In genomic region chr4:159071178-159071968, GRCh38 we compare ENCODE assay signal across 10 cellular contexts. TPM values are rescaled to one million over a fixed set of nuclear protein-coding genes. Genes with fewer than 3 reads are reported as not detected.
DNase-seq lines count a peak whose midpoint lies in the region; ATAC-seq, FAIRE-seq and TF ChIP-seq lines count a peak whose summit lies in the region.
"Had no signal": no experiment of that assay in that cellular context is flagged by ENCODE, and none has a peak within 500 bp of the region (broad histone marks: within the 10 kb centered on the region; RNA-seq: fewer than 3 reads in every experiment).

No MANE protein-coding gene starts in this region.

- H3K4me1 Mint-ChIP-seq in activated CD8-positive, alpha-beta memory T cell treated with anti-CD3 and anti-CD28 coated beads, Interleukin-2, amount 10 ng/mL, durations not matched to agents 7 days and 5 days: peaks cover 3% of the 10 kb centered on the region

- H3K36me3 Mint-ChIP-seq in activated CD8-positive, alpha-beta memory T cell treated with anti-CD3 and anti-CD28 coated beads, Interleukin-2, amount 10 ng/mL, durations not matched to agents 7 days and 5 days: no peaks in the 10 kb centered on the region

- H3K9ac ChIP-seq in HUES48 (ENCODE audit: low read depth, low read length): peak overlapping the region; percentile 10; the same call in 1 of the 2 replicates

- DNase-seq in brain microvascular endothelial cell: peak; percentile 53
- peak; percentile 68 for DNase-seq in iPS DF 19.7 (ENCODE audit: low read depth, low spot score)
- peak; percentile 77 for DNase-seq in small intestine
- DNase-seq in suprapubic skin (ENCODE audit: low spot score in 2 of 2): no peak
- DNase-seq in activated CD8-positive, alpha-beta memory T cell treated with anti-CD3 and anti-CD28 coated beads, Interleukin-2, amount 10 ng/mL, durations not matched to agents 7 days and 5 days: no peak
- DNase-seq in T1000 (lab: John Stamatoyannopoulos, UW): no peak
- DNase-seq: activated CD8-positive, alpha-beta memory T cell treated with anti-CD3 and anti-CD28 coated beads, Interleukin-2, amount 50 U/mL, for 48 hours; effector memory CD4-positive, alpha-beta T cell had no signal

- TF ChIP-seq CTCF in brain microvascular endothelial cell (IDR thresholded peaks at IDR 0.05; ENCODE audit: low read depth, low read length, missing control alignments) (no peak), suprapubic skin (IDR thresholded peaks at IDR 0.05) (no peak)

- H3K27ac Mint-ChIP-seq in activated CD8-positive, alpha-beta memory T cell treated with anti-CD3 and anti-CD28 coated beads, Interleukin-2, amount 10 ng/mL, durations not matched to agents 7 days and 5 days: no peak overlapping the region

- no peak for TF ChIP-seq EP300 in suprapubic skin (IDR thresholded peaks at IDR 0.05)

- CTCF ChIA-PET in activated CD8-positive, alpha-beta memory T cell treated with anti-CD3 and anti-CD28 coated beads, Interleukin-2, amount 10 ng/mL, durations not matched to agents 7 days and 5 days (lab: Charles Lee): no interaction called here

- TF ChIP-seq POLR2A in suprapubic skin (IDR thresholded peaks at IDR 0.05): no peak

- H3K27ac ChIP-seq in HUES48 (ENCODE audit: low read depth, low read length) (peak overlapping the region; percentile 92), brain microvascular endothelial cell (peak overlapping the region; percentile 91), small intestine (ENCODE audit: low read depth in 1 of 2, low read length in 1 of 2) (peak overlapping the region in 1 of 2 donors; percentile 54), suprapubic skin (no peak overlapping the region)

- H3K36me3 ChIP-seq in HUES48 (ENCODE audit: control insufficient read depth, insufficient read depth, low read length): no peaks in the 10 kb centered on the region
- H3K36me3 ChIP-seq in brain microvascular endothelial cell (replicated peaks): no peaks in the 10 kb centered on the region
- H3K36me3 ChIP-seq in small intestine (ENCODE audit: control insufficient read depth in 2 of 2, insufficient read depth in 2 of 2, low read length in 2 of 2): no peaks in the 10 kb centered on the region
- H3K36me3 ChIP-seq in suprapubic skin: no peaks in the 10 kb centered on the region

- H3K9me3 ChIP-seq in HUES48 (ENCODE audit: control insufficient read depth, insufficient read depth, low read length): no peaks in the 10 kb centered on the region
- no peaks in the 10 kb centered on the region for H3K9me3 ChIP-seq in small intestine (ENCODE audit: control insufficient read depth, low read depth)
- no peaks in the 10 kb centered on the region for H3K9me3 ChIP-seq in suprapubic skin

- no peaks in the 10 kb centered on the region for H3K9me3 Mint-ChIP-seq in activated CD8-positive, alpha-beta memory T cell treated with anti-CD3 and anti-CD28 coated beads, Interleukin-2, amount 10 ng/mL, durations not matched to agents 7 days and 5 days (ENCODE audit: low read depth)

- 17 to 41% (median 19%) methylated on average over 1 of the region's 1 CpG for WGBS in small intestine, 3 donors
- WGBS in suprapubic skin: 33% methylated on average over 1 of the region's 1 CpG

- no peak for ATAC-seq in GM19463 (IDR thresholded peaks at IDR 0.05; ENCODE audit: unreplicated experiment)
- no peak for ATAC-seq in activated CD8-positive, alpha-beta memory T cell treated with anti-CD3 and anti-CD28 coated beads, Interleukin-2, amount 10 ng/mL, durations not matched to agents 7 days and 5 days

- H3K27me3 Mint-ChIP-seq in activated CD8-positive, alpha-beta memory T cell treated with anti-CD3 and anti-CD28 coated beads, Interleukin-2, amount 10 ng/mL, durations not matched to agents 7 days and 5 days: peaks cover 2% of the 10 kb centered on the region

- no peak overlapping the region for H3K4me3 Mint-ChIP-seq in activated CD8-positive, alpha-beta memory T cell treated with anti-CD3 and anti-CD28 coated beads, Interleukin-2, amount 10 ng/mL, durations not matched to agents 7 days and 5 days

- H3K4me3 ChIP-seq in HUES48 (ENCODE audit: low read depth, low read length) (no peak overlapping the region), brain microvascular endothelial cell (ENCODE audit: low read depth, low read length) (no peak overlapping the region), small intestine (ENCODE audit: low read depth in 1 of 2, low read length in 2 of 2) (no peak overlapping the region), suprapubic skin (no peak overlapping the region)

- peak; percentile 47 for FAIRE-seq in small intestine (lab: Jason Lieb, UNC)

- H3K27me3 ChIP-seq in HUES48 (ENCODE audit: control insufficient read depth, insufficient read depth, low read length) (no peaks in the 10 kb centered on the region), brain microvascular endothelial cell (replicated peaks) (no peaks in the 10 kb centered on the region), small intestine (ENCODE audit: control insufficient read depth in 2 of 2, insufficient read depth in 2 of 2, low read length in 2 of 2) (no peaks in the 10 kb centered on the region), suprapubic skin (no peaks in the 10 kb centered on the region)

- in situ Hi-C loops in brain microvascular endothelial cell (cut with HindIII; ENCODE audit: low pct_ligation_motif_present, low sequenced_read_pairs): no loop called here

- H3K4me1 ChIP-seq in HUES48 (ENCODE audit: control insufficient read depth, insufficient read depth, low read length) (peaks cover 19% of the 10 kb centered on the region), small intestine (ENCODE audit: control insufficient read depth in 2 of 2, insufficient read depth in 1 of 2, low read depth in 1 of 2, low read length in 1 of 2) (no peaks in the 10 kb centered on the region), suprapubic skin (peaks cover 6% of the 10 kb centered on the region)

RNA-seq across cellular contexts. Expression of gene RAPGEF2, which starts 31.5 kb away (rescaled TPM):
- 10 to 100 TPM in 2 of 3 donors, 1 to 10 TPM in 1; 7.6 to 13.5 (median 10.1) TPM for polyA plus RNA-seq in small intestine
- 10 to 100 TPM; 31.3 to 62.4 (median 43.5) TPM for total RNA-seq in suprapubic skin
- total RNA-seq in activated CD8-positive, alpha-beta memory T cell treated with anti-CD3 and anti-CD28 coated beads, Interleukin-2, amount 10 ng/mL, durations not matched to agents 7 days and 5 days: 10 to 100 TPM; 17.3 to 23.4 TPM

Comparison
In these comparisons a context has a peak if more than half of its experiments do, and no peak if none do; other contexts are left out.
1. DNase-seq: peak in brain microvascular endothelial cell (single experiment), iPS DF 19.7 (single experiment) and small intestine (single experiment); none in suprapubic skin (0 of 2), activated CD8-positive, alpha-beta memory T cell treated with anti-CD3 and anti-CD28 coated beads, Interleukin-2, amount 10 ng/mL, durations not matched to agents 7 days and 5 days (single experiment) and T1000 (single experiment).